18 cellular contexts compared by ENCODE assay signal in the genomic region with DNA sequence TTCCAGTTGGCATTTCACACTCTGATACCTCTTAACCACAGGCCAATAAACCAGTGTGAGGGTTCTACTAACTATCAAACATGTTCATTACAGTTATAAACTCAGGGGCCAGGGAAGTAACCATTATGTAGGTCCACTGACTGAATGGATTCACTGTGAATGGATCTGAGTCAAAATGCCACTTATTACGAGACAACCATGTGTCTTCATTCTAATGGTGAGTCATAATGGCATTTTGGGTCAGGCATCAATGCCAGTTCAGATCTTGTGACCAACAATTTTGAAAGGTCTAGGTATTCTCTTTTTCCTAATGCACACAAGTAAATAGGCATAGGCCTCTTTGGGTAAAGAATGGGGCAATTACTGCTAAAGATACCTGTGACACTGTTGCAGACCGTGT.
DNase-seq lines count a peak whose midpoint lies in the region; ATAC-seq lines count a peak whose summit lies in the region.
"Had no signal": no experiment of that assay in that cellular context is flagged by ENCODE, and none has a peak within 500 bp of the region (broad histone marks: within the 10 kb centered on the region; RNA-seq: fewer than 3 reads in every experiment).

No MANE protein-coding gene starts in this region.

- peak; percentile 14 for DNase-seq in SW480 (ENCODE audit: low spot score)
- DNase-seq in ACHN = no peak
- DNase-seq in activated CD4-positive, alpha-beta memory T cell treated with anti-CD3 and anti-CD28 coated beads for 36 hours = no peak
- DNase-seq in stimulated activated CD4-positive, alpha-beta T cell treated with anti-CD3 and anti-CD28 coated beads, Interleukin-1b, Interleukin-23, amount 100 ng/mL, for 48 hours = no peak
- DNase-seq: activated CD4-positive, alpha-beta T cell treated with anti-CD3 and anti-CD28 coated beads, Interleukin-2, amount 50 U/mL, for 48 hours; activated CD4-positive, CD25-positive, alpha-beta regulatory T cell; activated effector memory CD4-positive, alpha-beta T cell treated with anti-CD3 and anti-CD28 coated beads, Interleukin-2, amount 50 U/mL, for 16 hours; brain microvascular endothelial cell; C1 segment of cervical spinal cord; NCI-H748 treated with DMSO at 0.1 percent for 48 hours; psoas muscle; stimulated activated naive CD4-positive, alpha-beta T cell; T1000 had no signal

- intact Hi-C loops in activated CD4-positive, alpha-beta memory T cell treated with anti-CD3 and anti-CD28 coated beads for 36 hours (cut with micrococcal nuclease) = no loop called here

- H3K27me3 Mint-ChIP-seq in activated CD4-positive, alpha-beta memory T cell treated with anti-CD3 and anti-CD28 coated beads for 36 hours = peaks cover 3% of the 10 kb centered on the region

- POLR2A ChIA-PET in activated CD4-positive, alpha-beta memory T cell treated with anti-CD3 and anti-CD28 coated beads for 36 hours (lab: Charles Lee) = no interaction called here

- in situ Hi-C loops in ACHN (cut with HindIII; ENCODE audit: low pct_ligation_motif_present, low pct_unique_long_range_greater_than_20kb, low sequenced_read_pairs) = no loop called here

- H3K27ac Mint-ChIP-seq in activated CD4-positive, alpha-beta memory T cell treated with anti-CD3 and anti-CD28 coated beads for 36 hours = no peak overlapping the region
- H3K27ac Mint-ChIP-seq: neural progenitor cell had no signal

- CTCF ChIA-PET in activated CD4-positive, alpha-beta memory T cell treated with anti-CD3 and anti-CD28 coated beads for 36 hours (lab: Charles Lee) = no interaction called here

- ATAC-seq in GM18508 (IDR thresholded peaks at IDR 0.05; ENCODE audit: insufficient read depth, unreplicated experiment) (peak; percentile 77), GM19452 (IDR thresholded peaks at IDR 0.05; ENCODE audit: unreplicated experiment) (peak; percentile 63), HG03060 (IDR thresholded peaks at IDR 0.05; ENCODE audit: low read depth, unreplicated experiment) (peak; percentile 78), HG03045 (IDR thresholded peaks at IDR 0.05; ENCODE audit: unreplicated experiment) (no peak)
- ATAC-seq: psoas muscle had no signal

- H3K9me3 Mint-ChIP-seq in activated CD4-positive, alpha-beta memory T cell treated with anti-CD3 and anti-CD28 coated beads for 36 hours = no peaks in the 10 kb centered on the region
- H3K9me3 Mint-ChIP-seq: neural progenitor cell had no signal

- no peak overlapping the region for H3K4me3 Mint-ChIP-seq in activated CD4-positive, alpha-beta memory T cell treated with anti-CD3 and anti-CD28 coated beads for 36 hours
- H3K4me3 Mint-ChIP-seq: neural progenitor cell had no signal

- H3K4me1 Mint-ChIP-seq in activated CD4-positive, alpha-beta memory T cell treated with anti-CD3 and anti-CD28 coated beads for 36 hours (ENCODE audit: low read depth) = no peaks in the 10 kb centered on the region

- no peaks in the 10 kb centered on the region for H3K36me3 Mint-ChIP-seq in activated CD4-positive, alpha-beta memory T cell treated with anti-CD3 and anti-CD28 coated beads for 36 hours
- H3K36me3 Mint-ChIP-seq: neural progenitor cell had no signal
